ENCODE assay signal across 1 cellular context in the genomic region with DNA sequence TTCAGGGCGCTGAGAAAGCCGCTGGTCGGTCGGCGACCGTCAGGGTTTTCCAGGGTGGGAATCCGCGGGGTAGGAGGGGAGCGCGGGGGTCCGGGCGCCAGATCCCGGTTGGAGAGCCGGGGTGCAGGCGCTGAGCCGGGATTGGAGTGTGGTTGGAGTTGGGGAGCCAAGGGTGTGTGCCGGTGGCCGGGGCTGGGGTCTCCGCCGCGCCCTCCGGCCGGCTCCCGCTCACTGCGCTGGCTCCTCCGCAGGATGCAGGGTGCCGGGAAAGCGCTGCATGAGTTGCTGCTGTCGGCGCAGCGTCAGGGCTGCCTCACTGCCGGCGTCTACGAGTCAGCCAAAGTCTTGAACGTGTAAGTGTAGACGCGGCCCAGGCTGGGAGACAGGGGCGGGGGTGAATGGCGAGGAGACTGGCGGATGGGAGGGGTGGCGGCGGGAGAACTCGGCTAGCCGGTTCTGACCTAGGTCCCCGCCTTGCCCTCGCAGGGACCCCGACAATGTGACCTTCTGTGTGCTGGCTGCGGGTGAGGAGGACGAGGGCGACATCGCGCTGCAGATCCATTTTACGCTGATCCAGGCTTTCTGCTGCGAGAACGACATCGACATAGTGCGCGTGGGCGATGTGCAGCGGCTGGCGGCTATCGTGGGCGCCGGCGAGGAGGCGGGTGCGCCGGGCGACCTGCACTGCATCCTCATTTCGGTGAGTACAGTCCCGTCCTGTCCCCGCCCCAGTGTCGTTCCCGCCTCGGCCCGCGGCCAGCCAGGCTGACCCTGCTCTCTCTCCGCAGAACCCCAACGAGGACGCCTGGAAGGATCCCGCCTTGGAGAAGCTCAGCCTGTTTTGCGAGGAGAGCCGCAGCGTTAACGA.
TF ChIP-seq lines count a peak whose summit lies in the region.

No MANE protein-coding gene starts in this region.

TF ChIP-seq in HEK293, 187 proteins besides CTCF, POLR2A, EP300 and RAD21 (continued from another document):
- TF ChIP-seq ZBTB44 (tag by site-specific recombination; IDR thresholded peaks at IDR 0.05) (peak; percentile 55), EGR2 (tag by site-specific recombination; IDR thresholded peaks at IDR 0.05; ENCODE audit: low read depth) (peak; percentile 92), ZNF501 (tag by site-specific recombination; IDR thresholded peaks at IDR 0.05) (peak; percentile 46; the same call in 1 of the 2 replicates), ZBTB20 (tag by site-specific recombination; IDR thresholded peaks at IDR 0.05) (peak; percentile 40; the same call in 1 of the 2 replicates), ZBTB26 (tag by site-specific recombination; optimal IDR thresholded peaks at IDR 0.05) (peak; percentile 1), ZFHX2 (tag by site-specific recombination; conservative IDR thresholded peaks at IDR 0.05) (peak; percentile 96), MZF1 (tag by site-specific recombination; IDR thresholded peaks at IDR 0.05; ENCODE audit: borderline replicate concordance) (no peak)
